In genomic region chr18:245282-245847, GRCh38 we compare ENCODE assay signal across 24 cellular contexts.
"Had no signal": no experiment of that assay in that cellular context is flagged by ENCODE, and none has a peak within 500 bp of the region (broad histone marks: within the 10 kb centered on the region; RNA-seq: fewer than 3 reads in every experiment).

No MANE protein-coding gene starts in this region.

- H3K4me3 ChIP-seq: colonic mucosa, gastrocnemius medialis, psoas muscle, right lobe of liver, smooth muscle cell, testis, upper lobe of left lung had no signal

- H3K4me1 ChIP-seq: colonic mucosa, right lobe of liver, testis, upper lobe of left lung had no signal

- H3K9me3 ChIP-seq: colonic mucosa, gastrocnemius medialis, psoas muscle, right lobe of liver, testis, upper lobe of left lung had no signal

- DNase-seq: activated CD4-positive, alpha-beta T cell treated with anti-CD3 and anti-CD28 coated beads, Interleukin-2, amount 50 U/mL, for 1 hour; activated CD4-positive, CD25-positive, alpha-beta regulatory T cell treated with anti-CD3 and anti-CD28 coated beads, Interleukin-2, amount 50 U/mL, for 72 hours; activated CD8-positive, alpha-beta memory T cell treated with anti-CD3 and anti-CD28 coated beads, Interleukin-2, amount 50 U/mL, for 4 hours; activated gamma-delta T cell treated with Interleukin-2 at 50 U/mL for 16 hours; activated naive CD8-positive, alpha-beta T cell treated with anti-CD3 and anti-CD28 coated beads for 36 hours; activated T-cell treated with anti-CD3 and anti-CD28 coated beads, Interleukin-2, amount 50 U/mL, for 48 hours; amniotic stem cell; central memory CD4-positive, alpha-beta T cell; colonic mucosa; erythroblast; gastrocnemius medialis; head of caudate nucleus; kidney; naive thymus-derived CD4-positive, alpha-beta T cell; psoas muscle; right lobe of liver; stimulated activated CD4-positive, alpha-beta T cell treated with anti-CD3 and anti-CD28 coated beads, Interleukin-4, amount 100 ng/mL, for 24 hours; T-helper 2 cell; testis; upper lobe of left lung had no signal

- H3K27me3 ChIP-seq: colonic mucosa, gastrocnemius medialis, right lobe of liver, testis, upper lobe of left lung had no signal

- ATAC-seq: gastrocnemius medialis; left lobe of liver; naive thymus-derived CD4-positive, alpha-beta T cell; psoas muscle; right lobe of liver; stimulated activated memory B cell treated with anti-CD40 and anti-IgM and Interleukin-4, amounts not matched to agents 10 μg/mL and 1 μg/mL and 100 μg/mL, for 72 hours had no signal

- H3K27ac ChIP-seq: colonic mucosa, gastrocnemius medialis, psoas muscle, right lobe of liver, testis, upper lobe of left lung, VCaP had no signal
